8 cellular contexts compared by ENCODE assay signal in the genomic region with DNA sequence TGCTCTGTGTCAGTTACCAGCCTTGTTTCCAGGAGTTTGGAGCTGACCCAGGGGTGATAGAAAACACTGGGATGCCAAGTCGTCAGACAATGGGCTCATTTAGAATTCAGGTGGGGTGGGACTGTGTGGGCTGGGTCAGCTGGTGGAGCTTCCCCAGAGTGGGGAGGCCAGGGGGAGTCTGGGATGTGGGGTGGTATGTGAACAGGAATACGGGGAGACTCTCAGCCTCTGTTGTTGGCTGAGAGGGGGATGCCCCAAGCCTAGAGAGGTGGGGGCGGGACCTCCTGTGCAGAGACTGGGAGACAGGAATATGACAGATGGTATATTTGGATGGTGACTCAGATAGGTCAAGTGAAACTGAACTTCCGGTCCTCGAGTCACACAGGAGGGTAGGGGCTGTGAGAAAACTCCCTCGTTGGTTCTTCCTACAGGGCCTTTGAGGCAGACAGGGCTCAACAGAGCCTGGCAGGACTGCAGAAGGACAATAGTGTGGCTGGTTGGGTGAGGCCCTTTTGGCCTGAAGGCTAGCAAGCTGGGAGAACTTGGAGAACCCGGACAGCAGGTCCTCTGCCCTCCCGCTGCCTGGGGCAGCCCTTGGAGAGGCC. TPM values are rescaled to one million over a fixed set of nuclear protein-coding genes. Genes with fewer than 3 reads are reported as not detected.
A peak's percentile ranks its signal among the peaks of the same experiment; 100 is the strongest.
DNase-seq lines count a peak whose midpoint lies in the region; ATAC-seq, FAIRE-seq and TF ChIP-seq lines count a peak whose summit lies in the region.

No MANE protein-coding gene starts in this region.

- H3K27me3 Mint-ChIP-seq in activated naive CD8-positive, alpha-beta T cell treated with anti-CD3 and anti-CD28 coated beads, Interleukin-2, amount 50 U/mL, for 24 hours: peaks cover 2% of the 10 kb centered on the region
- peaks cover 15% of the 10 kb centered on the region for H3K27me3 Mint-ChIP-seq in nephron progenitor cell (ENCODE audit: low read depth, poor library complexity)

- peak overlapping the region; percentile 46 for H3K27ac Mint-ChIP-seq in activated naive CD8-positive, alpha-beta T cell treated with anti-CD3 and anti-CD28 coated beads, Interleukin-2, amount 50 U/mL, for 24 hours
- H3K27ac Mint-ChIP-seq in nephron progenitor cell: peak overlapping the region; percentile 4

- H3K9me3 ChIP-seq in HUES48 (ENCODE audit: control insufficient read depth, insufficient read depth, low read length): no peaks in the 10 kb centered on the region

- TF ChIP-seq POLR2A in GM12891 (IDR thresholded peaks at IDR 0.05; ENCODE audit: low read depth, low read length): 0 out of 2 replicates have a peak, but pooled peaks have one; percentile 53

- peaks cover 67% of the 10 kb centered on the region for H3K4me1 Mint-ChIP-seq in activated naive CD8-positive, alpha-beta T cell treated with anti-CD3 and anti-CD28 coated beads, Interleukin-2, amount 50 U/mL, for 24 hours
- H3K4me1 Mint-ChIP-seq in nephron progenitor cell: peaks cover 17% of the 10 kb centered on the region

- H3K27me3 ChIP-seq in HUES48 (ENCODE audit: control insufficient read depth, insufficient read depth, low read length): no peaks in the 10 kb centered on the region

- H3K4me3 ChIP-seq in HUES48 (ENCODE audit: low read depth, low read length): no peak overlapping the region

- no peak for TF ChIP-seq CTCF in nephron progenitor cell (IDR thresholded peaks at IDR 0.05)

- no peaks in the 10 kb centered on the region for H3K9me3 Mint-ChIP-seq in activated naive CD8-positive, alpha-beta T cell treated with anti-CD3 and anti-CD28 coated beads, Interleukin-2, amount 50 U/mL, for 24 hours
- no peaks in the 10 kb centered on the region for H3K9me3 Mint-ChIP-seq in nephron progenitor cell

- peak overlapping the region; percentile 15 for H3K27ac ChIP-seq in HUES48 (ENCODE audit: low read depth, low read length)

- peak; percentile 48 for ATAC-seq in GM21717 (IDR thresholded peaks at IDR 0.05; ENCODE audit: unreplicated experiment)
- ATAC-seq in activated naive CD8-positive, alpha-beta T cell treated with anti-CD3 and anti-CD28 coated beads, Interleukin-2, amount 50 U/mL, for 24 hours: peak; percentile 68

- no peaks in the 10 kb centered on the region for H3K36me3 Mint-ChIP-seq in activated naive CD8-positive, alpha-beta T cell treated with anti-CD3 and anti-CD28 coated beads, Interleukin-2, amount 50 U/mL, for 24 hours (ENCODE audit: low read depth)
- H3K36me3 Mint-ChIP-seq in nephron progenitor cell (ENCODE audit: low read depth): no peaks in the 10 kb centered on the region

- H3K4me3 Mint-ChIP-seq in activated naive CD8-positive, alpha-beta T cell treated with anti-CD3 and anti-CD28 coated beads, Interleukin-2, amount 50 U/mL, for 24 hours: no peak overlapping the region
- no peak overlapping the region for H3K4me3 Mint-ChIP-seq in nephron progenitor cell

- peaks cover 51% of the 10 kb centered on the region for H3K4me1 ChIP-seq in HUES48 (ENCODE audit: control insufficient read depth, insufficient read depth, low read length)

- peak; percentile 39 for DNase-seq in GM12891 (ENCODE audit: insufficient read length, low spot score)
- DNase-seq in activated naive CD8-positive, alpha-beta T cell treated with anti-CD3 and anti-CD28 coated beads, Interleukin-2, amount 50 U/mL, for 24 hours: peak; percentile 66
- DNase-seq in nephron progenitor cell: no peak
- DNase-seq in NCI-H526 (lab: John Stamatoyannopoulos, UW): no peak
- DNase-seq in central memory CD4-positive, alpha-beta T cell: no peak
- no peak for DNase-seq in NCI-H345 treated with DMSO at 0.1 percent for 48 hours (lab: John Stamatoyannopoulos, UW; ENCODE audit: unreplicated experiment)

- FAIRE-seq in GM12891 (lab: Jason Lieb, UNC): peak; percentile 87

- H3K36me3 ChIP-seq in HUES48 (ENCODE audit: control insufficient read depth, insufficient read depth, low read length): peaks cover 7% of the 10 kb centered on the region; the same call in 1 of the 2 replicates

- no peak overlapping the region for H3K9ac ChIP-seq in HUES48 (ENCODE audit: low read depth, low read length)

TF ChIP-seq in GM12891, 5 proteins besides CTCF, POLR2A, EP300 and RAD21:
- TF ChIP-seq POLR2AphosphoS5 (IDR thresholded peaks at IDR 0.05; ENCODE audit: low read depth, low read length) (peak; percentile 69; the same call in 1 of the 2 replicates), POU2F2 (IDR thresholded peaks at IDR 0.05; ENCODE audit: low read depth, low read length) (peak; percentile 7; the same call in 1 of the 2 replicates), SPI1 (IDR thresholded peaks at IDR 0.05; ENCODE audit: low read depth, low read length) (no peak), PAX5 (IDR thresholded peaks at IDR 0.05; ENCODE audit: insufficient read depth, low read length, severe bottlenecking) (peak; percentile 10), TAF1 (IDR thresholded peaks at IDR 0.05; ENCODE audit: low read depth, low read length) (peak; percentile 62; the same call in 1 of the 2 replicates)

RNA-seq across cellular contexts. Expression of a gene that starts 23.7 kb away (rescaled TPM):
- 6.2 TPM for polyA plus RNA-seq in GM12891 (2012; ENCODE audit: low read depth, missing spikeins)

Comparison
In these comparisons a context has a peak if more than half of its experiments do, and no peak if none do; other contexts are left out.
1. DNase-seq: peak in GM12891 (single experiment) and activated naive CD8-positive, alpha-beta T cell treated with anti-CD3 and anti-CD28 coated beads, Interleukin-2, amount 50 U/mL, for 24 hours (single experiment); none in nephron progenitor cell (single experiment), NCI-H526 (0 of 2), central memory CD4-positive, alpha-beta T cell (single experiment) and NCI-H345 treated with DMSO at 0.1 percent for 48 hours (single experiment).